25 cellular contexts compared by ENCODE assay signal in genomic region chr6:39411001-39411400, GRCh38.
"Had no signal": no experiment of that assay in that cellular context is flagged by ENCODE, and none has a peak within 500 bp of the region (broad histone marks: within the 10 kb centered on the region; RNA-seq: fewer than 3 reads in every experiment).

No MANE protein-coding gene starts in this region.

- H3K36me3 ChIP-seq: Peyer's patch, SJSA1 had no signal

- ATAC-seq: activated CD4-positive, CD25-positive, alpha-beta regulatory T cell treated with anti-CD3 and anti-CD28 coated beads, Interleukin-2, amount 50 U/mL, for 24 hours; activated CD8-positive, alpha-beta T cell treated with anti-CD3 and anti-CD28 coated beads, Interleukin-2, amount 10 ng/mL, durations not matched to agents 7 days and 5 days; SK-N-SH treated with all-trans-retinoic acid at 6 μM for 48 hours had no signal

- H3K27ac ChIP-seq: Peyer's patch, RWPE1, SJSA1 had no signal

- DNase-seq: activated CD4-positive, alpha-beta T cell treated with anti-CD3 and anti-CD28 coated beads for 48 hours; activated CD4-positive, alpha-beta T cell treated with anti-CD3 and anti-CD28 coated beads, Interleukin-2, amount 50 U/mL, for 4 hours; activated CD8-positive, alpha-beta memory T cell treated with anti-CD3 and anti-CD28 coated beads, Interleukin-2, amount 50 U/mL, for 48 hours; activated CD8-positive, alpha-beta T cell treated with anti-CD3 and anti-CD28 coated beads, Interleukin-2, amount 10 ng/mL, durations not matched to agents 7 days and 5 days; activated naive CD4-positive, alpha-beta T cell treated with anti-CD3 and anti-CD28 coated beads, Interleukin-2, amount 50 U/mL, for 16 hours; activated T-cell treated with anti-CD3 and anti-CD28 coated beads, Interleukin-2, amount 50 U/mL, for 1 hour; amniotic stem cell; Kasumi-1; KBM-7; MV-4-11; NCI-H1092 treated with DMSO at 0.1 percent for 48 hours; NCI-H1417 treated with DMSO at 0.1 percent for 48 hours; NCI-H1694; NCI-H2029 treated with DMSO at 0.1 percent for 48 hours; NCI-H510A treated with DMSO at 0.1 percent for 48 hours; NCI-H69; NK-92 treated with Interleukin-12 subunit alpha and Interleukin-12 subunit beta, amount 100 ng/mL, for 24 hours; OCI-M1; Peyer's patch; Right ventricle myocardium superior; SW 1271 had no signal

- H3K4me3 ChIP-seq: Peyer's patch, SJSA1 had no signal

- H3K9me3 ChIP-seq: Peyer's patch, SJSA1 had no signal

- H3K4me1 ChIP-seq: Peyer's patch had no signal

- H3K27me3 ChIP-seq: Peyer's patch, SJSA1 had no signal
